Comparison of ENCODE assay signal across 9 cellular contexts in the genomic region with DNA sequence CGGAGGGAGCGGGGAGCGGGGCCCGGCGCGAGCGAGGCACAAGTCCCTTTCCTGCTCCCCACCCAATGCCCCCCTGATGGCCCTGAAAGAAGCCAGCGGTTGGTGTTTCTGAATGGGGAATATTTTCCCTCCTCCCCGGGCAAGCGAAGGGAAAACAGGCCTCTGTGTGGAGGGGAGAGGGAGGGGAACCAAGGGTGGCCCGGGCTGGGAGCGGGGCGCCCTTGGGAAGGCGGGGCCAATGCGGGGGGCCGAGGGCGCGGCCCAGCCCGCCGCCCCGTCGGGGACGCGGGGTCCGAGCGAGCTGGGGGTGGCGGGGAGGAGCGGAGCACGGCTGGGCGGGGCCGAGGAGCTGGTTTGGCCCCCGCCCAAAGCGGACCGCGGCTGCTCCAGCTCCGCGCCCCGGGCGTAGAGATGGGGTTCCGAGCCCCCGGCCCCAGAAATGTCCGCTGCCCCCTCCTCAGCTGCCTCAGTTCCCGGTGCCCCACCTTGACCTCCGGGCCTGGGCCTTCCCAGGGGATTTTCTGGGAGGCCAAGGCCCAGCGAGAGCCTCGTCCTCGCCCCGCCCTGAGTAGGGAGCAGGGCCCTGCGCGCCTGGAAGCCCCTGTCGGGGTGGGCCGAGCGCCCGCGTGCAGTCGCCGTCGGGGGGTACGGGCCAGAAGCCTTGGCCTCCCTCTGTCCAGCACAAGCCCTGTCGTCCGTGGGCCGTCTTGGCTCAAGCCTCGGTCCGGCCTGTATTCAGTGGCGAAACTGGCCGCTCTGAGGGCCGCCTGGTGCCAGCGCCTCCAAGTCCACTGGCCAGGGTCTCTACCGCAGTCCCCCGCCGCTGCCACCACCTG. TPM values are rescaled to one million over a fixed set of nuclear protein-coding genes. Genes with fewer than 3 reads are reported as not detected.
DNase-seq lines count a peak whose midpoint lies in the region; ATAC-seq, FAIRE-seq and TF ChIP-seq lines count a peak whose summit lies in the region.
"Had no signal": no experiment of that assay in that cellular context is flagged by ENCODE, and none has a peak within 500 bp of the region (broad histone marks: within the 10 kb centered on the region; RNA-seq: fewer than 3 reads in every experiment).

No MANE protein-coding gene starts in this region.

- no peaks in the 10 kb centered on the region for H3K27me3 Mint-ChIP-seq in activated CD4-positive, alpha-beta T cell treated with anti-CD3 and anti-CD28 coated beads for 36 hours

- H3K27ac Mint-ChIP-seq in activated CD4-positive, alpha-beta T cell treated with anti-CD3 and anti-CD28 coated beads for 36 hours, result no peak overlapping the region

- H3K36me3 Mint-ChIP-seq in activated CD4-positive, alpha-beta T cell treated with anti-CD3 and anti-CD28 coated beads for 36 hours (ENCODE audit: low read depth), result peaks cover 15% of the 10 kb centered on the region

- H3K9ac ChIP-seq in liver (ENCODE audit: low read depth in 1 of 2, low read length in 2 of 2) (no peak overlapping the region), subcutaneous abdominal adipose tissue (ENCODE audit: low read length in 5 of 5) (peak overlapping the region in 4 of 5 donors; percentile 68 to 86 (median 79))

- no peak for FAIRE-seq in bronchial epithelial cell (lab: Jason Lieb, UNC)

- no peak for ATAC-seq in activated CD4-positive, alpha-beta T cell treated with anti-CD3 and anti-CD28 coated beads for 36 hours
- ATAC-seq in HG03175 (IDR thresholded peaks at IDR 0.05; ENCODE audit: unreplicated experiment), result no peak

- TF ChIP-seq RAD21 in liver (IDR thresholded peaks at IDR 0.05), result no peak

- H3K4me3 ChIP-seq in bronchial epithelial cell (ENCODE audit: low read depth, low read length), result peak overlapping the region; percentile 41
- H3K4me3 ChIP-seq in liver (ENCODE audit: low read depth in 1 of 3, low read length in 3 of 3), result peak overlapping the region in 1 of 3 donors; percentile 39
- H3K4me3 ChIP-seq in subcutaneous abdominal adipose tissue (ENCODE audit: low read depth in 1 of 5, low read length in 5 of 5), result peak overlapping the region; percentile 44 to 61 (median 57)
- H3K4me3 ChIP-seq in SJCRH30, result no peak overlapping the region

- CTCF ChIA-PET in activated CD4-positive, alpha-beta T cell treated with anti-CD3 and anti-CD28 coated beads for 36 hours (lab: Charles Lee), result interaction anchor here (10.0 kb wide), 1 partner anchor 10 kb away, joined by 222 read pairs; a partner anchor contains a TSS

- 14% methylated on average over 71 of the region's 71 CpGs for WGBS in liver

- peaks cover 27% of the 10 kb centered on the region for H3K4me1 Mint-ChIP-seq in activated CD4-positive, alpha-beta T cell treated with anti-CD3 and anti-CD28 coated beads for 36 hours

- no peaks in the 10 kb centered on the region for H3K36me3 ChIP-seq in bronchial epithelial cell (ENCODE audit: control insufficient read depth, insufficient read depth, low read length)
- peaks cover 0 to 8% (median 7%) of the 10 kb centered on the region in 4 donors for H3K36me3 ChIP-seq in liver (ENCODE audit: control insufficient read depth in 4 of 4, insufficient read depth in 3 of 4, low read depth in 1 of 4, low read length in 3 of 4)
- peaks cover 0 to 6% (median 0%) of the 10 kb centered on the region in 5 donors for H3K36me3 ChIP-seq in subcutaneous abdominal adipose tissue (ENCODE audit: control insufficient read depth in 5 of 5, insufficient read depth in 5 of 5, low read length in 5 of 5)
- H3K36me3 ChIP-seq in SJCRH30, result no peaks in the 10 kb centered on the region

- intact Hi-C loops in activated CD4-positive, alpha-beta T cell treated with anti-CD3 and anti-CD28 coated beads for 36 hours (cut with DNase I, micrococcal nuclease), result loop anchor here (5.0 kb wide), 2 partner anchors 82 to 957 kb away; a partner anchor contains a TSS

- H3K4me1 ChIP-seq in liver (ENCODE audit: control insufficient read depth in 4 of 4, insufficient read depth in 4 of 4, low read length in 3 of 4) (peaks cover 8 to 48% (median 30%) of the 10 kb centered on the region in 4 donors), subcutaneous abdominal adipose tissue (ENCODE audit: control insufficient read depth in 5 of 5, insufficient read depth in 5 of 5, low read length in 5 of 5) (peaks cover 12 to 55% (median 49%) of the 10 kb centered on the region in 5 donors), SJCRH30 (peaks cover 14% of the 10 kb centered on the region)

- peak overlapping the region; percentile 40 for H3K4me3 Mint-ChIP-seq in activated CD4-positive, alpha-beta T cell treated with anti-CD3 and anti-CD28 coated beads for 36 hours

- no peaks in the 10 kb centered on the region for H3K27me3 ChIP-seq in bronchial epithelial cell (ENCODE audit: control insufficient read depth, insufficient read depth, low read length)
- H3K27me3 ChIP-seq in liver (ENCODE audit: control insufficient read depth in 4 of 4, insufficient read depth in 4 of 4, low read length in 3 of 4), result no peaks in the 10 kb centered on the region
- H3K27me3 ChIP-seq in subcutaneous abdominal adipose tissue (ENCODE audit: control insufficient read depth in 5 of 5, insufficient read depth in 4 of 5, low read length in 5 of 5), result peaks cover 0 to 3% (median 0%) of the 10 kb centered on the region in 5 donors
- no peaks in the 10 kb centered on the region for H3K27me3 ChIP-seq in SJCRH30

- POLR2A ChIA-PET in activated CD4-positive, alpha-beta T cell treated with anti-CD3 and anti-CD28 coated beads for 36 hours (lab: Charles Lee), result interaction anchor here (1.3 to 1.6 kb wide), 3 partner anchors 9 to 85 kb away, joined by 3 to 7 read pairs (median 3); a partner anchor contains a TSS

- peak; percentile 52 for DNase-seq in activated CD4-positive, alpha-beta T cell treated with anti-CD3 and anti-CD28 coated beads for 36 hours
- no peak for DNase-seq in activated CD4-positive, alpha-beta T cell treated with anti-CD3 and anti-CD28 coated beads, Interleukin-2, amount 50 U/mL, for 1 hour
- DNase-seq in bronchial epithelial cell (ENCODE audit: low read depth) (no peak), SJCRH30 (no peak), HK-2 (ENCODE audit: unreplicated experiment) (no peak)

- H3K9me3 ChIP-seq in liver (ENCODE audit: control insufficient read depth in 4 of 4, low read length in 3 of 4) (no peaks in the 10 kb centered on the region), subcutaneous abdominal adipose tissue (ENCODE audit: control insufficient read depth in 5 of 5, low read length in 5 of 5) (no peaks in the 10 kb centered on the region), SJCRH30 (replicated peaks) (no peaks in the 10 kb centered on the region)

- H3K9me3 Mint-ChIP-seq in activated CD4-positive, alpha-beta T cell treated with anti-CD3 and anti-CD28 coated beads for 36 hours (ENCODE audit: low read depth), result no peaks in the 10 kb centered on the region

- TF ChIP-seq CTCF in bronchial epithelial cell (IDR thresholded peaks at IDR 0.05; ENCODE audit: insufficient read depth, low read length, severe bottlenecking) (no peak), liver (IDR thresholded peaks at IDR 0.05; ENCODE audit: low read depth, low read length, missing input control) (no peak)

- H3K27ac ChIP-seq in liver (ENCODE audit: low read depth in 1 of 2, low read length in 2 of 2), result peak overlapping the region; percentile 77 to 85
- peak overlapping the region; percentile 97 for H3K27ac ChIP-seq in subcutaneous abdominal adipose tissue (ENCODE audit: low read depth, low read length)
- H3K27ac ChIP-seq in SJCRH30, result no peak overlapping the region
- H3K27ac ChIP-seq: C4-2B had no signal

TF ChIP-seq in liver, 16 proteins besides CTCF, POLR2A, EP300 and RAD21 (continues in another document):
- TF ChIP-seq EGR1 (IDR thresholded peaks at IDR 0.05; ENCODE audit: low read depth in 2 of 2) (no peak), RXRA (IDR thresholded peaks at IDR 0.05) (no peak), NR2F2 (IDR thresholded peaks at IDR 0.05) (no peak), HNF4G (IDR thresholded peaks at IDR 0.05) (no peak)
- TF ChIP-seq, protein P1, sequence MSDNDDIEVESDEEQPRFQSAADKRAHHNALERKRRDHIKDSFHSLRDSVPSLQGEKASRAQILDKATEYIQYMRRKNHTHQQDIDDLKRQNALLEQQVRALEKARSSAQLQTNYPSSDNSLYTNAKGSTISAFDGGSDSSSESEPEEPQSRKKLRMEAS (IDR thresholded peaks at IDR 0.05), result no peak

RNA-seq across cellular contexts. Expression of a gene that starts 3.9 kb away (rescaled TPM):
- total RNA-seq in activated CD4-positive, alpha-beta T cell treated with anti-CD3 and anti-CD28 coated beads for 36 hours, result 10 to 100 TPM; 27.1 to 27.3 TPM
- 7.1 and 12.5 TPM in 2 replicates for total RNA-seq in bronchial epithelial cell
- 10 to 100 TPM; 13.4 to 14.3 TPM for total RNA-seq in liver
- 10 to 100 TPM in 1 of 2 donors, 1 to 10 TPM in 1; 7.4 to 11.3 TPM for polyA plus RNA-seq in liver
- total RNA-seq in SJCRH30 (2014; rRNA removed; shearing (Covaris generic)), result 9.7 and 10.5 TPM in 2 replicates

RNA-seq across cellular contexts. Expression of a gene that starts 8.9 kb away (rescaled TPM):
- 10 to 100 TPM; 12.7 to 13.4 TPM for total RNA-seq in activated CD4-positive, alpha-beta T cell treated with anti-CD3 and anti-CD28 coated beads for 36 hours
- 6.1 and 8.7 TPM in 2 replicates for total RNA-seq in bronchial epithelial cell
- total RNA-seq in liver, result 10 to 100 TPM in 1 of 2 donors, 1 to 10 TPM in 1; 4.4 to 51.4 TPM
- 10 to 100 TPM; 43.2 to 46.5 TPM for polyA plus RNA-seq in liver
- 0.33 and 0.61 TPM in 2 replicates for total RNA-seq in SJCRH30 (2014; rRNA removed; shearing (Covaris generic))

RNA-seq across cellular contexts. Expression of a gene that starts 12.1 kb away (rescaled TPM):
- 1 to 10 TPM; 2.9 to 3.4 TPM for total RNA-seq in activated CD4-positive, alpha-beta T cell treated with anti-CD3 and anti-CD28 coated beads for 36 hours
- total RNA-seq in bronchial epithelial cell (33.9 and 44.0 TPM in 2 replicates), liver (1 to 10 TPM in 1 of 2 donors, under 1 TPM in 1; 0.28 to 2.3 TPM)
- polyA plus RNA-seq in liver, result 1 to 10 TPM; 1.1 to 1.6 TPM
- total RNA-seq in SJCRH30 (2014; rRNA removed; shearing (Covaris generic)), result 5.8 and 8.2 TPM in 2 replicates

RNA-seq across cellular contexts. Expression of a gene that starts 17.3 kb away (rescaled TPM):
- 1 to 10 TPM; 3.9 to 4.6 TPM for total RNA-seq in activated CD4-positive, alpha-beta T cell treated with anti-CD3 and anti-CD28 coated beads for 36 hours
- 4.1 and 4.7 TPM in 2 replicates for total RNA-seq in bronchial epithelial cell
- total RNA-seq in liver, result 1 to 10 TPM; 3.5 to 4.8 TPM
- polyA plus RNA-seq in liver, result 10 to 100 TPM in 1 of 2 donors, 1 to 10 TPM in 1; 6.1 to 10.7 TPM
- 6.2 and 6.3 TPM in 2 replicates for total RNA-seq in SJCRH30 (2014; rRNA removed; shearing (Covaris generic))

Comparison
In these comparisons a context has a peak if more than half of its experiments do, and no peak if none do; other contexts are left out.
1. H3K9ac ChIP-seq: peak in subcutaneous abdominal adipose tissue (4 of 5); none in liver (0 of 2).